In the genomic region with DNA sequence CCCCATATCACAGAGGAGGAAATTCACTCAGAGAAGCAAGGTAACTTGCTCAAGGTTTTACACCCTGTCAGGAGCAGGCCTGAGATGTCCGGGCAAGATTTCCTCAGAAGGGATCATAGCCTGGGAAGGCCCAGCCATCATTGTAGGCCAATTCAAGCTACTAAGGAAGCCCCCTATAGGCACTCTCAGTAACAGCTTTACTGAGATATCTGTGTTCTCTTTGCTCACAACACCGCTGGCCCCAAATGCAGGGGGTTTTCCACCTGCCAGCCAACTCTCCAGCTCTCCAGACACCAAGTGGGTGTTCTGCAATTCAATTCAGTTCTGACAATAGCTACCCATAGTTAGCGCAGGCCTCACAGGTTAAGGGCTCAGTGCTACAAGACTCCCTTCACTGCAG, we compare ENCODE assay signal across 22 cellular contexts.
DNase-seq lines count a peak whose midpoint lies in the region; ATAC-seq and TF ChIP-seq lines count a peak whose summit lies in the region.
"Had no signal": no experiment of that assay in that cellular context is flagged by ENCODE, and none has a peak within 500 bp of the region (broad histone marks: within the 10 kb centered on the region; RNA-seq: fewer than 3 reads in every experiment).

No MANE protein-coding gene starts in this region.

- H3K4me3 ChIP-seq in GM12864 (ENCODE audit: low read depth, low read length) (no peak overlapping the region), HFF-Myc (replicated peaks; ENCODE audit: low read depth, low read length) (no peak overlapping the region), choroid plexus epithelial cell (ENCODE audit: low read depth, low read length) (no peak overlapping the region)
- H3K4me3 ChIP-seq: MG63 had no signal

- peaks cover 31% of the 10 kb centered on the region for H3K4me1 Mint-ChIP-seq in nephron progenitor cell
- H3K4me1 Mint-ChIP-seq in activated T-cell treated with anti-CD3 and anti-CD28 coated beads, Interleukin-2, amount 50 U/mL, for 4 hours (ENCODE audit: low read depth) = no peaks in the 10 kb centered on the region

- peaks cover 25% of the 10 kb centered on the region for H3K9me3 Mint-ChIP-seq in nephron progenitor cell
- no peaks in the 10 kb centered on the region for H3K9me3 Mint-ChIP-seq in activated T-cell treated with anti-CD3 and anti-CD28 coated beads, Interleukin-2, amount 50 U/mL, for 4 hours
- H3K9me3 Mint-ChIP-seq: HFFc6 had no signal

- TF ChIP-seq CTCF in GM12864 (IDR thresholded peaks at IDR 0.05; ENCODE audit: low read depth, low read length, missing control alignments) = peak; percentile 17
- TF ChIP-seq CTCF in HFF-Myc (IDR thresholded peaks at IDR 0.05; ENCODE audit: low read depth, low read length, missing control alignments) = peak; percentile 11
- peak; percentile 8 for TF ChIP-seq CTCF in choroid plexus epithelial cell (conservative IDR thresholded peaks at IDR 0.05; ENCODE audit: low read depth, low read length)
- no peak for TF ChIP-seq CTCF in nephron progenitor cell (IDR thresholded peaks at IDR 0.05)

- no peak for ATAC-seq in GM19023 (IDR thresholded peaks at IDR 0.05; ENCODE audit: unreplicated experiment)
- no peak for ATAC-seq in activated T-cell treated with anti-CD3 and anti-CD28 coated beads, Interleukin-2, amount 50 U/mL, for 4 hours

- H3K36me3 Mint-ChIP-seq in nephron progenitor cell (ENCODE audit: low read depth) = peaks cover 11% of the 10 kb centered on the region
- no peaks in the 10 kb centered on the region for H3K36me3 Mint-ChIP-seq in activated T-cell treated with anti-CD3 and anti-CD28 coated beads, Interleukin-2, amount 50 U/mL, for 4 hours (ENCODE audit: insufficient read depth)
- H3K36me3 Mint-ChIP-seq: CD14-positive monocyte had no signal

- H3K27ac Mint-ChIP-seq in nephron progenitor cell = peak overlapping the region; percentile 15
- H3K27ac Mint-ChIP-seq: CD14-positive monocyte, HFFc6 had no signal

- no peak for DNase-seq in GM12864 (ENCODE audit: low read depth)
- DNase-seq in HFF-Myc (ENCODE audit: extremely low read depth, low read depth) = no peak
- no peak for DNase-seq in choroid plexus epithelial cell (ENCODE audit: low read depth)
- DNase-seq in nephron progenitor cell = no peak
- DNase-seq in posterior cingulate gyrus = no peak
- no peak for DNase-seq in activated T-cell treated with anti-CD3 and anti-CD28 coated beads, Interleukin-2, amount 50 U/mL, for 4 hours
- DNase-seq: COR-L47; GF-D8; HFFc6; IMR-90; Karpas-422; MG63; NCI-H1092 treated with DMSO at 0.1 percent for 48 hours; NCI-H1694; NCI-H2107; NCI-H446; NK-92 treated with Interleukin-12 subunit alpha and Interleukin-12 subunit beta, amount 100 ng/mL, for 24 hours; OCI-M1; RPMI8226; SIG-M5 had no signal

- no peak overlapping the region for H3K4me3 Mint-ChIP-seq in nephron progenitor cell
- H3K4me3 Mint-ChIP-seq in activated T-cell treated with anti-CD3 and anti-CD28 coated beads, Interleukin-2, amount 50 U/mL, for 4 hours = no peak overlapping the region
- H3K4me3 Mint-ChIP-seq: CD14-positive monocyte, HFFc6 had no signal

- H3K27me3 Mint-ChIP-seq in nephron progenitor cell (ENCODE audit: low read depth, poor library complexity) = peaks cover 6% of the 10 kb centered on the region
- H3K27me3 Mint-ChIP-seq in activated T-cell treated with anti-CD3 and anti-CD28 coated beads, Interleukin-2, amount 50 U/mL, for 4 hours (ENCODE audit: low read depth) = peaks cover 17% of the 10 kb centered on the region

- intact Hi-C loops in posterior cingulate gyrus (cut with DNase I) = no loop called here
